ENCODE assay signal across 8 cellular contexts in genomic region chr10:89700914-89701237, GRCh38. TPM values are rescaled to one million over a fixed set of nuclear protein-coding genes. Genes with fewer than 3 reads are reported as not detected.
DNase-seq lines count a peak whose midpoint lies in the region; ATAC-seq and TF ChIP-seq lines count a peak whose summit lies in the region.

No MANE protein-coding gene starts in this region.

- ATAC-seq in GM21737 (IDR thresholded peaks at IDR 0.05; ENCODE audit: unreplicated experiment), result no peak

- H2AFZ ChIP-seq in SU-DHL-6 (ENCODE audit: low read depth, low read length, severe bottlenecking), result peak overlapping the region; percentile 90

- no peak for DNase-seq in fibroblast of pulmonary artery (ENCODE audit: low read depth)
- DNase-seq in pulmonary artery endothelial cell (ENCODE audit: low read depth, low spot score), result peak; percentile 1
- no peak for DNase-seq in hypothalamus (lab: John Stamatoyannopoulos, UW)
- no peak for DNase-seq in stimulated activated CD4-positive, alpha-beta T cell treated with anti-CD3 and anti-CD28 coated beads, Interleukin-12 subunit alpha, Interleukin-12 subunit beta, amount 100 ng/mL, for 4 hours
- no peak for DNase-seq in activated effector memory CD4-positive, alpha-beta T cell treated with anti-CD3 and anti-CD28 coated beads, Interleukin-2, amount 50 U/mL, for 16 hours

- H3K4me3 ChIP-seq in GM08714 (ENCODE audit: low read length), result peak overlapping the region; percentile 65
- peak overlapping the region; percentile 83 for H3K4me3 ChIP-seq in SU-DHL-6 (ENCODE audit: insufficient read depth, low read length, poor library complexity, severe bottlenecking)
- H3K4me3 ChIP-seq in fibroblast of pulmonary artery (replicated peaks; ENCODE audit: low read depth, low read length), result peak overlapping the region; percentile 84

- H3F3A ChIP-seq in SU-DHL-6 (ENCODE audit: insufficient read depth), result peaks cover 7% of the 10 kb centered on the region; the same call in 1 of the 2 replicates

- H3K9me2 ChIP-seq in SU-DHL-6 (replicated peaks; ENCODE audit: insufficient read depth, low read length), result no peaks in the 10 kb centered on the region

- peak overlapping the region; percentile 81 for H3K9ac ChIP-seq in SU-DHL-6 (ENCODE audit: low read length)

- peak overlapping the region; percentile 85 for H3K4me2 ChIP-seq in SU-DHL-6 (ENCODE audit: low read depth, low read length, poor library complexity, severe bottlenecking)

- H3K27me3 ChIP-seq in SU-DHL-6 (ENCODE audit: low read length), result no peaks in the 10 kb centered on the region

- peaks cover 7% of the 10 kb centered on the region for H3K36me3 ChIP-seq in SU-DHL-6 (ENCODE audit: low read length)

- H3K9me3 ChIP-seq in SU-DHL-6 (ENCODE audit: insufficient read depth, low read length), result no peaks in the 10 kb centered on the region

- H3K79me2 ChIP-seq in SU-DHL-6 (ENCODE audit: insufficient read depth, low read length), result peaks cover 44% of the 10 kb centered on the region

- TF ChIP-seq CTCF in SU-DHL-6 (IDR thresholded peaks at IDR 0.05; ENCODE audit: insufficient read depth, low read length, poor library complexity, severe bottlenecking), result no peak
- TF ChIP-seq CTCF in fibroblast of pulmonary artery (IDR thresholded peaks at IDR 0.05; ENCODE audit: low read length, missing control alignments), result no peak

- H3K27ac ChIP-seq in SU-DHL-6 (ENCODE audit: low read depth, low read length), result peak overlapping the region; percentile 55

- peaks cover 3% of the 10 kb centered on the region; the same call in 1 of the 2 replicates for H4K20me1 ChIP-seq in SU-DHL-6 (ENCODE audit: low read depth, low read length)

RNA-seq across cellular contexts. Expression of gene KIF20B, which starts 0.5 kb away (rescaled TPM):
- total RNA-seq in pulmonary artery endothelial cell, result 14.2 and 21.6 TPM in 2 replicates

RNA-seq across cellular contexts. Expression of gene PANK1, which starts 55.8 kb away (rescaled TPM):
- total RNA-seq in pulmonary artery endothelial cell, result 5.5 and 7.9 TPM in 2 replicates
